In the genomic region with DNA sequence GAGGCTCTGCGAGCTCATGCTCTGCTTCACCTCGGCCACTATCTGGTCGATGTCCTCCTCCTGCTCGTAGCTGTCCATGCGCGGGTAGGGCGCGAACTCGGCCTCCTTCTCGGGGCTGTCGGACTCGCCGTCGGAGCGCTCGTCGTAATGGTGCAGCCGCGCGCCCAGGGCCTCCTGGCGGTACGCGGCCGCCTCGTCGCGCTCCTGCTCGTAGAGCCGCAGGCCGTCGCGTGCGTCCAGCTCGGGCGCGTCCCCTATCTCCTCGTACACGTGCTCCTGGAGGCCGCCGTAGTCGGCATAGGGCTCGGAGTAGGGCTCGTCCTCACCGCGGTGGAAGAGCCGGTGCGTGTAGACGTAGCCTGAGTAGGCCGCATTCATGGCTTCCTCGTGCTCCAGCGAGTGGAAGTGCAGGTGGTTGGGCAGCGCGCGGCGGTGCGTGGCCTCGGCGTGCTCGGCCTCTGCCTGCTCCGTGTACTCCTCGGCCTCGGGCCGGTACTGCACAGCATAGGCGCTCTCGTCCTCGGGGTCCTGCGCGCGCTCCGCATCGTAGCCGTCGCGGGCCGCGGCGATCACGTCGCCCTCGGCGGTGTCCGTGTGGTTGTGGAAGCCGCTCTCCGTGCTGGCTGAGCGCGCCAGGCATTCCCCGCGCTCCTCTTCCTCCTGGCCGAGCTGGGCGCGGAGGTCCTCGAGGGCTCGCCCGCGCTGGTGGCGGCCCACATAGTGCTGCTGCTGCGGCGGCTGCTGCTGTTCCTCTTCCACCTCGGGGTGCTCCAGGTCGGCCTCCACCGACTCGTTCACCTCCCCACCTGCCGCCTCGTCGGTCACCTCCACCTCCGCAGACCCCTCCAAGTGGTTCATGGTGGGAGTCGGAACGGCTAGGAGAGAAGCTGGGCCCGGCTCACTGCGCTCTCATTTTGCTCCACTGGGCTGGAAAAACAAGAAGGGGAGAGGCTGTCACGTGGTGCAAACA, we compare ENCODE assay signal across 19 cellular contexts.
DNase-seq lines count a peak whose midpoint lies in the region; ATAC-seq, FAIRE-seq and TF ChIP-seq lines count a peak whose summit lies in the region.
"Had no signal": no experiment of that assay in that cellular context is flagged by ENCODE, and none has a peak within 500 bp of the region (broad histone marks: within the 10 kb centered on the region; RNA-seq: fewer than 3 reads in every experiment).

No MANE protein-coding gene starts in this region.

- H3K27me3 ChIP-seq in BLaER1, result no peaks in the 10 kb centered on the region
- H3K27me3 ChIP-seq in GM23338 (ENCODE audit: insufficient read depth), result no peaks in the 10 kb centered on the region
- no peaks in the 10 kb centered on the region for H3K27me3 ChIP-seq in upper lobe of right lung
- H3K27me3 ChIP-seq in PC-9 (ENCODE audit: insufficient read depth, low read depth), result no peaks in the 10 kb centered on the region
- H3K27me3 ChIP-seq: BE2C had no signal

- H3K9me3 Mint-ChIP-seq in GM23338, result no peaks in the 10 kb centered on the region

- H3F3A ChIP-seq in GM23338 (replicated peaks; ENCODE audit: low read depth), result no peaks in the 10 kb centered on the region
- no peaks in the 10 kb centered on the region for H3F3A ChIP-seq in PC-9 (ENCODE audit: insufficient read depth, low read depth)

- DNase-seq in GM23338 (ENCODE audit: low spot score) (no peak), kidney (peak; percentile 65), upper lobe of right lung (no peak), NCI-H146 (lab: John Stamatoyannopoulos, UW) (no peak), PC-9 (no peak)
- no peak for DNase-seq in stimulated activated naive CD4-positive, alpha-beta T cell treated with Interleukin-2 at 50 U/mL for 16 hours (lab: John Stamatoyannopoulos, UW)
- DNase-seq: BE2C; CD8-positive, alpha-beta T cell; COR-L47; DND-41; GDM1 had no signal

- no peak overlapping the region for H3K4me2 ChIP-seq in BLaER1
- no peak overlapping the region for H3K4me2 ChIP-seq in GM23338
- H3K4me2 ChIP-seq in PC-9, result no peak overlapping the region

- H3K4me1 ChIP-seq in BLaER1, result peaks cover 14% of the 10 kb centered on the region; the same call in 1 of the 2 replicates
- H3K4me1 ChIP-seq in GM23338 (ENCODE audit: insufficient read depth), result peaks cover 11% of the 10 kb centered on the region; the same call in 1 of the 2 replicates
- peaks cover 0 to 3% of the 10 kb centered on the region in 2 donors for H3K4me1 ChIP-seq in kidney (ENCODE audit: control insufficient read depth in 1 of 2, insufficient read depth in 1 of 2, low read depth in 1 of 2, low read length in 2 of 2)
- no peaks in the 10 kb centered on the region for H3K4me1 ChIP-seq in upper lobe of right lung
- no peaks in the 10 kb centered on the region for H3K4me1 ChIP-seq in PC-9 (replicated peaks; ENCODE audit: insufficient read depth)
- H3K4me1 ChIP-seq: BE2C had no signal

- FAIRE-seq in kidney (lab: Jason Lieb, UNC), result no peak
- FAIRE-seq: A204.1, GM12892, GM19239, HepG2, HTR-8/SVneo had no signal

- TF ChIP-seq CTCF in GM23338 (conservative IDR thresholded peaks at IDR 0.05; ENCODE audit: low read depth in 2 of 2), result no peak
- no peak for TF ChIP-seq CTCF in kidney (IDR thresholded peaks at IDR 0.05; ENCODE audit: borderline replicate concordance, extremely low read depth, insufficient read depth)
- no peak for TF ChIP-seq CTCF in upper lobe of right lung (IDR thresholded peaks at IDR 0.05)
- no peak for TF ChIP-seq CTCF in PC-9 (conservative IDR thresholded peaks at IDR 0.05)

- no TSS peak for BruUV-seq in PC-9 (replicated peaks; lab: Mats Ljungman, UMichigan)

- peaks cover 8% of the 10 kb centered on the region; the same call in 2 of the 3 replicates for H3K4me1 Mint-ChIP-seq in GM23338
- H3K4me1 Mint-ChIP-seq: CD14-positive monocyte had no signal

- H2AFZ ChIP-seq in GM23338 (peak overlapping the region; percentile 90), PC-9 (no peak overlapping the region)

- no peak for ATAC-seq in GM23338
- ATAC-seq in upper lobe of right lung, result peak; percentile 26
- ATAC-seq: CD8-positive, alpha-beta T cell; HCT116; HepG2 had no signal

- no peaks in the 10 kb centered on the region for H3K36me3 Mint-ChIP-seq in GM23338 (ENCODE audit: low read depth)
- H3K36me3 Mint-ChIP-seq: CD14-positive monocyte; CD8-positive, alpha-beta T cell had no signal

- no peak overlapping the region for H3K27ac Mint-ChIP-seq in GM23338
- H3K27ac Mint-ChIP-seq: CD14-positive monocyte; CD8-positive, alpha-beta T cell had no signal

- CTCF ChIA-PET in PC-9 (lab: Charles Lee), result no interaction called here

- H3K9me2 ChIP-seq in GM23338 (ENCODE audit: insufficient read depth) (0 out of 2 replicates have a peak, but pooled peaks cover 11% of the 10 kb centered on the region), PC-9 (ENCODE audit: insufficient read depth) (no peaks in the 10 kb centered on the region)

- peaks cover 1% of the 10 kb centered on the region for H3K27me3 Mint-ChIP-seq in GM23338 (ENCODE audit: insufficient read depth, low read depth, poor library complexity)

- H3K79me2 ChIP-seq in GM23338 (replicated peaks; ENCODE audit: insufficient read depth) (no peaks in the 10 kb centered on the region), PC-9 (ENCODE audit: low read depth) (no peaks in the 10 kb centered on the region)

- H3K4me3 Mint-ChIP-seq in GM23338, result no peak overlapping the region
- H3K4me3 Mint-ChIP-seq: CD14-positive monocyte; CD8-positive, alpha-beta T cell had no signal

- H3K4me3 ChIP-seq in BLaER1 (peak overlapping the region; percentile 18; the same call in 1 of the 2 replicates), GM23338 (no peak overlapping the region), kidney (ENCODE audit: low read length in 2 of 2) (no peak overlapping the region), upper lobe of right lung (no peak overlapping the region), PC-9 (no peak overlapping the region)

- intact Hi-C loops in kidney (cut with DNase I), result no loop called here
- intact Hi-C loops in upper lobe of right lung (cut with DNase I), result no loop called here
- intact Hi-C loops in PC-9 (cut with micrococcal nuclease; ENCODE audit: unreplicated experiment), result no loop called here

- H3K27ac ChIP-seq in BLaER1, result no peak overlapping the region
- no peak overlapping the region for H3K27ac ChIP-seq in GM23338 (ENCODE audit: low read depth)
- no peak overlapping the region for H3K27ac ChIP-seq in kidney (ENCODE audit: low read depth in 2 of 2, low read length in 2 of 2)
- no peak overlapping the region for H3K27ac ChIP-seq in upper lobe of right lung
- no peak overlapping the region for H3K27ac ChIP-seq in PC-9

- H4K20me1 ChIP-seq in BLaER1 (no peaks in the 10 kb centered on the region), GM23338 (replicated peaks; ENCODE audit: insufficient read depth) (no peaks in the 10 kb centered on the region), PC-9 (ENCODE audit: insufficient read depth) (no peaks in the 10 kb centered on the region)

- peaks cover 37% of the 10 kb centered on the region for H3K9me3 ChIP-seq in BLaER1
- no peaks in the 10 kb centered on the region for H3K9me3 ChIP-seq in kidney (ENCODE audit: control insufficient read depth in 1 of 2, low read length in 2 of 2)
- H3K9me3 ChIP-seq in upper lobe of right lung, result no peaks in the 10 kb centered on the region
- H3K9me3 ChIP-seq in PC-9 (ENCODE audit: insufficient read depth, low read depth), result no peaks in the 10 kb centered on the region
- H3K9me3 ChIP-seq: BE2C had no signal

- no peak overlapping the region for H3K9ac ChIP-seq in BLaER1
- no peak overlapping the region for H3K9ac ChIP-seq in kidney (ENCODE audit: low read length in 2 of 2)

- POLR2A ChIA-PET in PC-9 (lab: Charles Lee; ENCODE audit: unreplicated experiment), result no interaction called here

- H3K36me3 ChIP-seq in BLaER1 (peaks cover 33% of the 10 kb centered on the region), GM23338 (ENCODE audit: insufficient read depth) (no peaks in the 10 kb centered on the region), kidney (ENCODE audit: control insufficient read depth in 1 of 2, insufficient read depth in 2 of 2, low read length in 2 of 2) (no peaks in the 10 kb centered on the region), upper lobe of right lung (no peaks in the 10 kb centered on the region), PC-9 (ENCODE audit: low read depth) (no peaks in the 10 kb centered on the region)

TF ChIP-seq in GM23338, 12 proteins besides CTCF, POLR2A, EP300 and RAD21 (continues in another document):
- TF ChIP-seq CREB1 (CRISPR knock-in tag; IDR thresholded peaks at IDR 0.05; ENCODE audit: low read depth) (no peak), NANOG (IDR thresholded peaks at IDR 0.05; ENCODE audit: borderline replicate concordance) (no peak), ZNF331 (CRISPR knock-in tag; IDR thresholded peaks at IDR 0.05; ENCODE audit: low read depth) (no peak), STAT1 (IDR thresholded peaks at IDR 0.05; ENCODE audit: unreplicated experiment) (no peak), EZH2 (IDR thresholded peaks at IDR 0.05; ENCODE audit: low read depth, unreplicated experiment) (no peak), ZNF114 (CRISPR knock-in tag; IDR thresholded peaks at IDR 0.05) (no peak)
